Comparison of ENCODE assay signal across 19 cellular contexts in genomic region chr10:133397938-133398337, GRCh38. TPM values are rescaled to one million over a fixed set of nuclear protein-coding genes. Genes with fewer than 3 reads are reported as not detected.
DNase-seq lines count a peak whose midpoint lies in the region; ATAC-seq and TF ChIP-seq lines count a peak whose summit lies in the region.
"Had no signal": no experiment of that assay in that cellular context is flagged by ENCODE, and none has a peak within 500 bp of the region (broad histone marks: within the 10 kb centered on the region; RNA-seq: fewer than 3 reads in every experiment).

No MANE protein-coding gene starts in this region.

- peak; percentile 52 for ATAC-seq in PC-3
- ATAC-seq: activated T-helper 17 cell treated with anti-CD3 and anti-CD28 coated beads, Interleukin-2, amount 50 U/mL, for 72 hours; naive thymus-derived CD8-positive, alpha-beta T cell; stimulated activated naive CD8-positive, alpha-beta T cell treated with anti-CD3 and anti-CD28 coated beads, Interleukin-15, amount 100 ng/mL, for 72 hours had no signal

- TF ChIP-seq CTCF in PC-3 (conservative IDR thresholded peaks at IDR 0.05; ENCODE audit: low read depth, low read length) = no peak

- no peak overlapping the region for H2AFZ ChIP-seq in PC-3 (ENCODE audit: low read length)

- no peak overlapping the region for H3K4me3 ChIP-seq in H7 (ENCODE audit: insufficient read depth, low read depth, low read length)
- H3K4me3 ChIP-seq in PC-3 (ENCODE audit: low read length) = no peak overlapping the region
- H3K4me3 ChIP-seq: cardiac muscle cell, esophagus muscularis mucosa, transverse colon had no signal

- no peak overlapping the region for H3K9ac ChIP-seq in PC-3 (ENCODE audit: low read length)

- H3F3A ChIP-seq in PC-3 (ENCODE audit: low read length, unreplicated experiment) = no peaks in the 10 kb centered on the region

- H3K27me3 ChIP-seq in H7 (ENCODE audit: control insufficient read depth, insufficient read depth, low read length) (no peaks in the 10 kb centered on the region), PC-3 (ENCODE audit: low read length) (no peaks in the 10 kb centered on the region)
- H3K27me3 ChIP-seq: cardiac muscle cell, esophagus muscularis mucosa, transverse colon had no signal

- POLR2A ChIA-PET in PC-3 (lab: Charles Lee; ENCODE audit: unreplicated experiment) = no interaction called here

- intact Hi-C loops in PC-3 (cut with micrococcal nuclease) = no loop called here

- H3K9me2 ChIP-seq in PC-3 (replicated peaks; ENCODE audit: low read length) = no peaks in the 10 kb centered on the region

- no peaks in the 10 kb centered on the region for H4K20me1 ChIP-seq in PC-3 (ENCODE audit: low read length)

- no peaks in the 10 kb centered on the region for H3K9me3 ChIP-seq in PC-3 (ENCODE audit: low read length)
- H3K9me3 ChIP-seq: esophagus muscularis mucosa, transverse colon had no signal

- peak overlapping the region; percentile 59; the same call in 1 of the 2 replicates for H3K27ac ChIP-seq in PC-3 (ENCODE audit: low read length)
- H3K27ac ChIP-seq: cardiac muscle cell, esophagus muscularis mucosa, transverse colon, VCaP had no signal

- no TSS peak for BruUV-seq in PC-3 (replicated peaks; lab: Mats Ljungman, UMichigan)

- DNase-seq in H7 (peak; percentile 9), PC-3 (peak; percentile 78), fibroblast of gingiva (ENCODE audit: low read depth) (peak; percentile 17), occipital lobe (lab: John Stamatoyannopoulos, UW) (no peak), NOMO-1 (lab: John Stamatoyannopoulos, UW; ENCODE audit: unreplicated experiment in 2 of 2) (no peak), NCI-H1417 treated with DMSO at 0.1 percent for 48 hours (lab: John Stamatoyannopoulos, UW) (no peak)
- DNase-seq: DND-41; H9; mesendoderm; naive thymus-derived CD8-positive, alpha-beta T cell; NCI-H2171 treated with DMSO at 0.1 percent for 48 hours; stimulated activated CD4-positive, alpha-beta T cell treated with anti-CD3 and anti-CD28 coated beads, Interleukin-1b, Interleukin-23, amount 100 ng/mL, for 48 hours; transverse colon had no signal

- H3K4me2 ChIP-seq in PC-3 (ENCODE audit: low read length) = no peak overlapping the region; the same call in 1 of the 2 replicates

- H3K79me2 ChIP-seq in PC-3 (ENCODE audit: low read length) = peaks cover 44% of the 10 kb centered on the region

- H3K36me3 ChIP-seq in H7 (replicated peaks; ENCODE audit: control insufficient read depth, insufficient read depth, low read length) (peaks cover 25% of the 10 kb centered on the region), PC-3 (ENCODE audit: low read depth, low read length) (peaks cover 14% of the 10 kb centered on the region)

- CTCF ChIA-PET in PC-3 (lab: Charles Lee) = no interaction called here

- H3K4me1 ChIP-seq in PC-3 (ENCODE audit: insufficient read depth, low read length) = peaks cover 25% of the 10 kb centered on the region

RNA-seq across cellular contexts. Expression of gene MTG1, which starts 4.0 kb away (rescaled TPM):
- total RNA-seq in H7 (2014; rRNA removed; shearing (Covaris generic)) = 31.5 and 52.6 TPM in 2 replicates
- total RNA-seq in PC-3 (2014; rRNA removed) (38.8 and 39.4 TPM in 2 replicates), occipital lobe (14.8 TPM)

RNA-seq across cellular contexts. Expression of gene PAOX, which starts 18.9 kb away (rescaled TPM):
- total RNA-seq in H7 (2014; rRNA removed; shearing (Covaris generic)) = 1.3 and 4.1 TPM in 2 replicates
- total RNA-seq in PC-3 (2014; rRNA removed) (3.7 and 4.1 TPM in 2 replicates), occipital lobe (10.1 TPM)

RNA-seq across cellular contexts. Expression of gene ECHS1, which starts 24.8 kb away (rescaled TPM):
- 88.2 and 108 TPM in 2 replicates for total RNA-seq in H7 (2014; rRNA removed; shearing (Covaris generic))
- total RNA-seq in PC-3 (2014; rRNA removed) = 114 and 120 TPM in 2 replicates
- 28.2 TPM for total RNA-seq in occipital lobe

RNA-seq across cellular contexts. Expression of gene SPRN, which starts 26.5 kb away (rescaled TPM):
- 0.18 TPM in 1 of 2 replicates, not detected in the other for total RNA-seq in H7 (2014; rRNA removed; shearing (Covaris generic))
- total RNA-seq in PC-3 (2014; rRNA removed) = not detected in 2 replicates
- 6.1 TPM for total RNA-seq in occipital lobe
- total RNA-seq: activated T-helper 17 cell treated with anti-CD3 and anti-CD28 coated beads, Interleukin-2, amount 50 U/mL, for 72 hours; naive thymus-derived CD8-positive, alpha-beta T cell; T-helper 1 cell treated with Interleukin-12 subunit alpha and Interleukin-12 subunit beta and Interleukin-4 antibody, amounts not matched to agents 30 ng/mL and 1 ng/mL, for 36 hours; transverse colon had no signal

RNA-seq across cellular contexts. Expression of gene FUOM, which starts 40.1 kb away (rescaled TPM):
- total RNA-seq in H7 (2014; rRNA removed; shearing (Covaris generic)) = 27.2 and 50.5 TPM in 2 replicates
- total RNA-seq in PC-3 (2014; rRNA removed) (33.3 and 40.0 TPM in 2 replicates), occipital lobe (6.9 TPM)

Comparison
In these comparisons a context has a peak if more than half of its experiments do, and no peak if none do; other contexts are left out.
1. DNase-seq: peak in H7 (single experiment), PC-3 (single experiment) and fibroblast of gingiva (single experiment); none in occipital lobe (single experiment), NOMO-1 (0 of 2) and NCI-H1417 treated with DMSO at 0.1 percent for 48 hours (single experiment).